15 cellular contexts compared by ENCODE assay signal in the genomic region with DNA sequence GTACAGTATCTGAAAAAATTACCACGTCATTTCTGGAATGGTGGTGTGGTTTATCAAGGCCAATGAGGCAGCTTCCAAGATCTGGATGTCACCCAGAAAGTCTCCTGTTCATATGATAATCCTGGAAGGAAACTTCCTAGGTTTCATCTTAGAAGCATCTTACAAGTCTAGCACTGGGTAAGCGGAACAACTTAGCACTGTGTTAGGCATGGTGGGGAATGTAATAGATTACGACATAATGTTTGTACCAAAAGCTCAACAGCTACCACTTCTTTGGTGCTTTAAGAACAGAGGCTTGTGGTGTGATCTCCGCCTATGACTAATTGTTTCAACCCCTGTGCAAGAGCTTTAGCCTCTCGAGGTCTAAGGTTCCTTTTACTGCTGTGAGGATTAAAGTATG.
"Had no signal": no experiment of that assay in that cellular context is flagged by ENCODE, and none has a peak within 500 bp of the region (broad histone marks: within the 10 kb centered on the region; RNA-seq: fewer than 3 reads in every experiment).

No MANE protein-coding gene starts in this region.

- ATAC-seq: activated naive CD4-positive, alpha-beta T cell treated with anti-CD3 and anti-CD28 coated beads, Interleukin-2, amount 50 U/mL, for 72 hours; activated T-cell treated with anti-CD3 and anti-CD28 coated beads, Interleukin-2, amount 50 U/mL, for 72 hours; body of pancreas; left ventricle myocardium superior had no signal

- DNase-seq: activated CD4-positive, alpha-beta T cell treated with anti-CD3 and anti-CD28 coated beads for 4 hours; activated CD4-positive, alpha-beta T cell treated with anti-CD3 and anti-CD28 coated beads, Interleukin-2, amount 50 U/mL, for 4 hours; activated naive CD4-positive, alpha-beta T cell; activated T-cell treated with anti-CD3 and anti-CD28 coated beads for 4 hours; activated T-cell treated with anti-CD3 and anti-CD28 coated beads, Interleukin-2, amount 50 U/mL, for 72 hours; anterior cingulate cortex; body of pancreas; colonic mucosa; effector CD8-positive, alpha-beta T cell; islet precursor cell; left ventricle myocardium superior; spleen; stimulated activated naive CD4-positive, alpha-beta T cell; tibial artery had no signal
